11 cellular contexts compared by ENCODE assay signal in genomic region chr18:25284861-25285574, GRCh38.
DNase-seq lines count a peak whose midpoint lies in the region; ATAC-seq and TF ChIP-seq lines count a peak whose summit lies in the region.
"Had no signal": no experiment of that assay in that cellular context is flagged by ENCODE, and none has a peak within 500 bp of the region (broad histone marks: within the 10 kb centered on the region; RNA-seq: fewer than 3 reads in every experiment).

No MANE protein-coding gene starts in this region.

- no peak overlapping the region for H3K4me3 ChIP-seq in fibroblast of the aortic adventitia (ENCODE audit: low read depth, low read length)
- H3K4me3 ChIP-seq in psoas muscle, result peak overlapping the region; percentile 29
- no peak overlapping the region for H3K4me3 ChIP-seq in prostate gland
- H3K4me3 ChIP-seq: SK-N-MC had no signal

- H3K27me3 ChIP-seq in psoas muscle (ENCODE audit: insufficient read depth in 3 of 3, low read length in 2 of 3) (no peaks in the 10 kb centered on the region), prostate gland (replicated peaks; ENCODE audit: insufficient read depth) (no peaks in the 10 kb centered on the region)

- TF ChIP-seq CTCF in fibroblast of the aortic adventitia (IDR thresholded peaks at IDR 0.05; ENCODE audit: insufficient read depth, low read length) (no peak), psoas muscle (IDR thresholded peaks at IDR 0.05) (no peak), prostate gland (IDR thresholded peaks at IDR 0.05) (no peak)

- TF ChIP-seq POLR2A in prostate gland (IDR thresholded peaks at IDR 0.05), result no peak

- DNase-seq in GM03348 (ENCODE audit: low spot score), result peak; percentile 45
- DNase-seq in NCI-H446 treated with DMSO at 0.1 percent for 48 hours (lab: John Stamatoyannopoulos, UW), result peak; percentile 2
- peak; percentile 79 for DNase-seq in fibroblast of the aortic adventitia (ENCODE audit: low read depth)
- DNase-seq in psoas muscle, result peak; percentile 44 to 62
- no peak for DNase-seq in prostate gland (ENCODE audit: low spot score)
- DNase-seq in H4 (ENCODE audit: low spot score), result no peak
- no peak for DNase-seq in putamen (ENCODE audit: low spot score)
- DNase-seq in glomerular visceral epithelial cell (ENCODE audit: extremely low spot score), result no peak
- DNase-seq: DND-41, NCI-H146 had no signal

- WGBS in psoas muscle, 3 donors, result 45 to 54% (median 54%) methylated on average over 11 of the region's 11 CpGs
- 82% methylated on average over 11 of the region's 11 CpGs for WGBS in prostate gland

- H3K27ac ChIP-seq in psoas muscle, result peak overlapping the region; percentile 1
- H3K27ac ChIP-seq in prostate gland, result no peak overlapping the region
- H3K27ac ChIP-seq: SK-N-MC had no signal

- intact Hi-C loops in psoas muscle (cut with DNase I) (no loop called here), prostate gland (cut with DNase I) (loop anchor here (2.0 to 10.0 kb wide), 2 partner anchors 56 to 60 kb away; no protein-coding TSS in a partner anchor)

- peak in 3 of 4 donors; percentile 56 to 57 (median 57) for ATAC-seq in psoas muscle

- no peaks in the 10 kb centered on the region for H3K36me3 ChIP-seq in psoas muscle (ENCODE audit: insufficient read depth in 1 of 2, low read depth in 1 of 2)
- H3K36me3 ChIP-seq in prostate gland, result no peaks in the 10 kb centered on the region

- peaks cover 18% of the 10 kb centered on the region for H3K4me1 ChIP-seq in psoas muscle
- no peaks in the 10 kb centered on the region for H3K4me1 ChIP-seq in prostate gland (replicated peaks)

- H3K9me3 ChIP-seq in psoas muscle, result no peaks in the 10 kb centered on the region
- H3K9me3 ChIP-seq in prostate gland, result no peaks in the 10 kb centered on the region

Comparison
In these comparisons a context has a peak if more than half of its experiments do, and no peak if none do; other contexts are left out.
1. DNase-seq: peak in GM03348 (single experiment), NCI-H446 treated with DMSO at 0.1 percent for 48 hours (single experiment), fibroblast of the aortic adventitia (single experiment) and psoas muscle (2 of 2); none in prostate gland (single experiment), H4 (single experiment), putamen (single experiment) and glomerular visceral epithelial cell (single experiment).